In genomic region chr19:12440412-12440762, GRCh38 we compare ENCODE assay signal across 8 cellular contexts. TPM values are rescaled to one million over a fixed set of nuclear protein-coding genes. Genes with fewer than 3 reads are reported as not detected.
DNase-seq lines count a peak whose midpoint lies in the region; ATAC-seq and TF ChIP-seq lines count a peak whose summit lies in the region.
"Not testable (repeated sequence)": the region's sequence is repeated elsewhere in the genome, so short reads cannot be mapped to it uniquely, and the experiment has no call there.

No MANE protein-coding gene starts in this region.

- intact Hi-C loops in activated CD4-positive, alpha-beta T cell treated with anti-CD3 and anti-CD28 coated beads, Interleukin-2, amount 10 ng/mL, durations not matched to agents 24 days and 14 days (cut with micrococcal nuclease): loop anchor here (2.0 to 5.0 kb wide), 4 partner anchors 40 to 518 kb away; partner anchors contain the start of genes ZNF44, ZNF563 and ZNF799
- intact Hi-C loops in colonic mucosa (cut with DNase I); uterus (cut with DNase I; ENCODE audit: low total_unique reads): not testable (repeated sequence)

- TF ChIP-seq CTCF in colonic mucosa (IDR thresholded peaks at IDR 0.05); uterus (IDR thresholded peaks at IDR 0.05): not testable (repeated sequence)

- not testable (repeated sequence) for H3K9me3 ChIP-seq in colonic mucosa, uterus

- H3K4me3 ChIP-seq in colonic mucosa (peak overlapping the region; percentile 61), rectal smooth muscle tissue (ENCODE audit: low read length) (peak overlapping the region; percentile 72), uterus (peak overlapping the region; percentile 44 to 74)

- H3K9ac ChIP-seq in colonic mucosa (ENCODE audit: low read depth in 2 of 2, low read length in 2 of 2) (peak overlapping the region; percentile 64 to 66), rectal smooth muscle tissue (ENCODE audit: low read length) (peak overlapping the region; percentile 40)

- peak; percentile 23 for ATAC-seq in GM18517 (IDR thresholded peaks at IDR 0.05; ENCODE audit: unreplicated experiment)
- peak; percentile 19 for ATAC-seq in HG02973 (IDR thresholded peaks at IDR 0.05; ENCODE audit: unreplicated experiment)

- H3K27ac ChIP-seq in colonic mucosa (peak overlapping the region; percentile 82), rectal smooth muscle tissue (ENCODE audit: low read depth, low read length) (peak overlapping the region; percentile 67), uterus (peak overlapping the region; percentile 73 to 77)

- not testable (repeated sequence) for H3K36me3 ChIP-seq in colonic mucosa; rectal smooth muscle tissue (ENCODE audit: control insufficient read depth, insufficient read depth, low read length); uterus

- TF ChIP-seq POLR2A in uterus (IDR thresholded peaks at IDR 0.05): not testable (repeated sequence)

- not testable (repeated sequence) for H3K27me3 Mint-ChIP-seq in activated CD4-positive, alpha-beta T cell treated with anti-CD3 and anti-CD28 coated beads, Interleukin-2, amount 10 ng/mL, durations not matched to agents 24 days and 14 days

- peak overlapping the region; percentile 80 for H3K27ac Mint-ChIP-seq in activated CD4-positive, alpha-beta T cell treated with anti-CD3 and anti-CD28 coated beads, Interleukin-2, amount 10 ng/mL, durations not matched to agents 24 days and 14 days

- H3K4me1 Mint-ChIP-seq in activated CD4-positive, alpha-beta T cell treated with anti-CD3 and anti-CD28 coated beads, Interleukin-2, amount 10 ng/mL, durations not matched to agents 24 days and 14 days: peaks cover 11% of the 10 kb centered on the region

- not testable (repeated sequence) for H3K4me1 ChIP-seq in colonic mucosa; rectal smooth muscle tissue (ENCODE audit: control insufficient read depth, insufficient read depth, low read length); uterus

- DNase-seq in NCI-H1092 treated with DMSO at 0.1 percent for 48 hours (lab: John Stamatoyannopoulos, UW): peak; percentile 34
- DNase-seq in activated CD4-positive, alpha-beta T cell treated with anti-CD3 and anti-CD28 coated beads, Interleukin-2, amount 10 ng/mL, durations not matched to agents 24 days and 14 days: peak; percentile 75
- not testable (repeated sequence) for DNase-seq in colonic mucosa, uterus
- DNase-seq in inferior parietal cortex (ENCODE audit: extremely low spot score): peak; percentile 2

- peaks cover 21% of the 10 kb centered on the region for H3K36me3 Mint-ChIP-seq in activated CD4-positive, alpha-beta T cell treated with anti-CD3 and anti-CD28 coated beads, Interleukin-2, amount 10 ng/mL, durations not matched to agents 24 days and 14 days (ENCODE audit: low read depth)

- not testable (repeated sequence) for H3K27me3 ChIP-seq in colonic mucosa; rectal smooth muscle tissue (ENCODE audit: control insufficient read depth, insufficient read depth, low read length); uterus

- H3K4me3 Mint-ChIP-seq in activated CD4-positive, alpha-beta T cell treated with anti-CD3 and anti-CD28 coated beads, Interleukin-2, amount 10 ng/mL, durations not matched to agents 24 days and 14 days: peak overlapping the region; percentile 98

- H3K9me3 Mint-ChIP-seq in activated CD4-positive, alpha-beta T cell treated with anti-CD3 and anti-CD28 coated beads, Interleukin-2, amount 10 ng/mL, durations not matched to agents 24 days and 14 days: peaks cover 12% of the 10 kb centered on the region

RNA-seq across cellular contexts. Expression of gene ZNF443, which starts 0.4 kb away (rescaled TPM):
- total RNA-seq in activated CD4-positive, alpha-beta T cell treated with anti-CD3 and anti-CD28 coated beads, Interleukin-2, amount 10 ng/mL, durations not matched to agents 24 days and 14 days: 4.8 and 5.7 TPM in 2 replicates
- total RNA-seq in colonic mucosa (1 to 10 TPM; 7.4 to 7.6 TPM), uterus (10 to 100 TPM in 1 of 4 donors, 1 to 10 TPM in 3; 5.3 to 15.4 (median 8.4) TPM)

RNA-seq across cellular contexts. Expression of gene ZNF799, which starts 39.3 kb away (rescaled TPM):
- 3.9 and 4.0 TPM in 2 replicates for total RNA-seq in activated CD4-positive, alpha-beta T cell treated with anti-CD3 and anti-CD28 coated beads, Interleukin-2, amount 10 ng/mL, durations not matched to agents 24 days and 14 days
- total RNA-seq in colonic mucosa (1 to 10 TPM; 7.3 to 7.6 TPM), uterus (10 to 100 TPM; 10.3 to 12.9 (median 12.0) TPM)

RNA-seq across cellular contexts. Expression of gene ZNF709, which starts 44.2 kb away (rescaled TPM):
- total RNA-seq in activated CD4-positive, alpha-beta T cell treated with anti-CD3 and anti-CD28 coated beads, Interleukin-2, amount 10 ng/mL, durations not matched to agents 24 days and 14 days: 1.3 and 1.5 TPM in 2 replicates
- total RNA-seq in colonic mucosa: 1 to 10 TPM; 1.3 to 2.0 TPM
- total RNA-seq in uterus: 10 to 100 TPM in 1 of 4 donors, 1 to 10 TPM in 3; 5.0 to 20.8 (median 6.9) TPM
